12 cellular contexts compared by ENCODE assay signal in the genomic region with DNA sequence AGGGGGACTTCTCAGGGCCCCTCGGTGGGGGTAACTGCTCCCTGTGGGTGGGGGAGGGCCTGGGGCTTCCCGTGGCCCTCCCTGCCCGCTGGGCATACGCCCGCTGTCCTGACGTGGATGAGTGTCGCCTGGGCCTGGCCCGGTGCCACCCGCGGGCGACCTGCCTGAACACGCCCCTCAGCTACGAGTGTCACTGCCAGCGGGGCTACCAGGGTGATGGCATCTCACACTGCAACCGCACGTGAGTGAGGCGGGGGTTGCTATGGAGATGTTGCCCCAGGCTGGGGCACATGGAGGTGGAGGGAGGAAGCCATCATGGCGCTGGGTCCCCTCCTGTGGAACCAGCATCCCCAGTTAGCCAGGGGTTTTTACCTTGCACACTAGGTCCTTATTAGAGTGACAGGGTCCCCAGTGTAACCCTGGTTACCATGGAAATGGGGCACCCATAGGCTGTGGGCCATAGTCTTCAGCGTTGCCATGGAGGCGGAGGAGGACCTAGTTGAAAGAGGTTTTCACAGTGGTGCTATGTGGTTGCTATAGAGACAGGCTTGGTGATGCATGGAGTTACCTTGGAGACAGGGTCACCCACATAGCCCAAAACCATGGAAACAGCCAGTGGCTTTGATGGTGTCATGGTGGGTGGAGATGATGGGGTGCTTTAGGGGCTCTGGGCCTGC. TPM values are rescaled to one million over a fixed set of nuclear protein-coding genes. Genes with fewer than 3 reads are reported as not detected.
DNase-seq lines count a peak whose midpoint lies in the region; ATAC-seq and TF ChIP-seq lines count a peak whose summit lies in the region.
"Had no signal": no experiment of that assay in that cellular context is flagged by ENCODE, and none has a peak within 500 bp of the region (broad histone marks: within the 10 kb centered on the region; RNA-seq: fewer than 3 reads in every experiment).

No MANE protein-coding gene starts in this region.

- intact Hi-C loops in ascending aorta (cut with DNase I): no loop called here

- no peak overlapping the region for H3K27ac ChIP-seq in ascending aorta

- peak; percentile 53 for ATAC-seq in GM18867 (IDR thresholded peaks at IDR 0.05; ENCODE audit: unreplicated experiment)
- no peak for ATAC-seq in GM21619 (IDR thresholded peaks at IDR 0.05; ENCODE audit: unreplicated experiment)
- no peak for ATAC-seq in GM18858 (IDR thresholded peaks at IDR 0.05; ENCODE audit: unreplicated experiment)
- no peak for ATAC-seq in GM18861 (IDR thresholded peaks at IDR 0.05; ENCODE audit: unreplicated experiment)
- ATAC-seq: T-cell had no signal

- H3K9me3 ChIP-seq in BE2C (no peaks in the 10 kb centered on the region), ascending aorta (no peaks in the 10 kb centered on the region)
- H3K9me3 ChIP-seq: HAP-1 had no signal

- DNase-seq in BE2C (peak; percentile 53), RPMI7951 (ENCODE audit: low read depth) (peak; percentile 33), hypothalamus (lab: John Stamatoyannopoulos, UW) (peak in 43 of 51 donors; percentile 5 to 93 (median 63)), ascending aorta (ENCODE audit: low spot score in 2 of 2) (no peak)
- DNase-seq: KG1 had no signal

- H3K4me1 ChIP-seq in BE2C: peaks cover 5% of the 10 kb centered on the region; the same call in 1 of the 2 replicates
- no peaks in the 10 kb centered on the region for H3K4me1 ChIP-seq in ascending aorta
- H3K4me1 ChIP-seq: HAP-1 had no signal

- H3K36me3 ChIP-seq in BE2C (peaks cover 26% of the 10 kb centered on the region), ascending aorta (peaks cover 29 to 67% of the 10 kb centered on the region in 2 donors)

- H3K4me3 ChIP-seq in BE2C (ENCODE audit: low read depth, low read length): no peak overlapping the region
- no peak overlapping the region for H3K4me3 ChIP-seq in ascending aorta
- H3K4me3 ChIP-seq: HAP-1 had no signal

- no peaks in the 10 kb centered on the region for H3K27me3 ChIP-seq in BE2C
- H3K27me3 ChIP-seq in ascending aorta: no peaks in the 10 kb centered on the region

- no peak for TF ChIP-seq CTCF in BE2C (IDR thresholded peaks at IDR 0.05; ENCODE audit: low read depth, low read length)
- no peak for TF ChIP-seq CTCF in ascending aorta (IDR thresholded peaks at IDR 0.05)

RNA-seq across cellular contexts. Expression of a gene that starts 26.9 kb away (rescaled TPM):
- polyA plus RNA-seq in BE2C (2012; ENCODE audit: insufficient read depth, insufficient read length, low read depth): 17.6 TPM
- total RNA-seq in RPMI7951 (2014; rRNA removed; shearing (Covaris generic)): 9.4 and 12.9 TPM in 2 replicates
- 61.8 TPM for total RNA-seq in ascending aorta

RNA-seq across cellular contexts. Expression of a gene that starts 37.7 kb away (rescaled TPM):
- polyA plus RNA-seq in BE2C (2012; ENCODE audit: insufficient read depth, insufficient read length, low read depth): 1.5 TPM
- 1.1 TPM in 1 of 2 replicates, not detected in the other for total RNA-seq in RPMI7951 (2014; rRNA removed; shearing (Covaris generic))
- not detected for total RNA-seq in ascending aorta
- total RNA-seq: pulmonary artery endothelial cell had no signal

RNA-seq across cellular contexts. Expression of a gene that starts 39.2 kb away (rescaled TPM):
- 184 TPM for polyA plus RNA-seq in BE2C (2012; ENCODE audit: insufficient read depth, insufficient read length, low read depth)
- total RNA-seq in RPMI7951 (2014; rRNA removed; shearing (Covaris generic)): 0.68 and 1.2 TPM in 2 replicates
- not detected for total RNA-seq in ascending aorta
- total RNA-seq: pulmonary artery endothelial cell, T-cell had no signal

RNA-seq across cellular contexts. Expression of a gene that starts 49.9 kb away (rescaled TPM):
- polyA plus RNA-seq in BE2C (2012; ENCODE audit: insufficient read depth, insufficient read length, low read depth): 171 TPM
- total RNA-seq in RPMI7951 (2014; rRNA removed; shearing (Covaris generic)): 108 and 147 TPM in 2 replicates
- 88.9 TPM for total RNA-seq in ascending aorta

RNA-seq across cellular contexts. Expression of a gene that starts 50.4 kb away (rescaled TPM):
- polyA plus RNA-seq in BE2C (2012; ENCODE audit: insufficient read depth, insufficient read length, low read depth): 3.1 TPM
- 1.8 and 2.9 TPM in 2 replicates for total RNA-seq in RPMI7951 (2014; rRNA removed; shearing (Covaris generic))
- total RNA-seq in ascending aorta: not detected

Comparison
In these comparisons a context has a peak if more than half of its experiments do, and no peak if none do; other contexts are left out.
1. DNase-seq: peak in BE2C (single experiment), RPMI7951 (single experiment) and hypothalamus (43 of 51); none in ascending aorta (0 of 2).